Comparison of ENCODE assay signal across 8 cellular contexts in genomic region chr11:62046281-62046894, GRCh38.
DNase-seq lines count a peak whose midpoint lies in the region; ATAC-seq, FAIRE-seq and TF ChIP-seq lines count a peak whose summit lies in the region.
"Not testable (repeated sequence)": the region's sequence is repeated elsewhere in the genome, so short reads cannot be mapped to it uniquely, and the experiment has no call there.

No MANE protein-coding gene starts in this region.

- CTCF ChIA-PET in A549 (lab: Yijun Ruan, JAX) = interaction anchor here (1.3 to 9.3 kb wide), 7 partner anchors 7 to 148 kb away, joined by 3 to 61 read pairs (median 10); no protein-coding TSS in a partner anchor

- TF ChIP-seq RAD21 in A549 (conservative IDR thresholded peaks at IDR 0.05 in 1 of 2, IDR thresholded peaks at IDR 0.05 in 1 of 2) = not testable (repeated sequence)

- not testable (repeated sequence) for H3K36me3 Mint-ChIP-seq in endodermal cell (ENCODE audit: low read depth)

- H3K4me2 ChIP-seq in A549 = not testable (repeated sequence)

- not testable (repeated sequence) for H3K27me3 Mint-ChIP-seq in endodermal cell (ENCODE audit: insufficient read depth)

- not testable (repeated sequence) for TF ChIP-seq CTCF in A549 (IDR thresholded peaks at IDR 0.05); RWPE2 (IDR thresholded peaks at IDR 0.05; ENCODE audit: poor library complexity, severe bottlenecking); breast epithelium (IDR thresholded peaks at IDR 0.05); endodermal cell (conservative IDR thresholded peaks at IDR 0.05); mucosa of descending colon (IDR thresholded peaks at IDR 0.05); sigmoid colon (IDR thresholded peaks at IDR 0.05)

- not testable (repeated sequence) for H3K9me3 ChIP-seq in A549; RWPE2 (ENCODE audit: severe bottlenecking); breast epithelium; endodermal cell (ENCODE audit: control insufficient read depth, low read length); mucosa of descending colon; sigmoid colon

- TF ChIP-seq POLR2A in A549 (IDR thresholded peaks at IDR 0.05; ENCODE audit: low read length); breast epithelium (IDR thresholded peaks at IDR 0.05); sigmoid colon (IDR thresholded peaks at IDR 0.05): not testable (repeated sequence)

- H3K4me1 ChIP-seq in A549 (peaks cover 45% of the 10 kb centered on the region), RWPE2 (ENCODE audit: insufficient read depth, poor library complexity, severe bottlenecking) (peaks cover 43% of the 10 kb centered on the region), mucosa of descending colon (ENCODE audit: low read depth) (peaks cover 24% of the 10 kb centered on the region)
- not testable (repeated sequence) for H3K4me1 ChIP-seq in breast epithelium; endodermal cell (ENCODE audit: control insufficient read depth, insufficient read depth, low read length); sigmoid colon

- peaks cover 46% of the 10 kb centered on the region for H3K4me1 Mint-ChIP-seq in endodermal cell

- FAIRE-seq in A549 (lab: Jason Lieb, UNC) = not testable (repeated sequence)

- WGBS in A549 (ENCODE audit: missing lambda C conversion rate) = 87% methylated on average over 10 of the region's 10 CpGs
- 80 to 91% methylated on average over 5 to 10 of the region's 10 CpGs for WGBS in endodermal cell (ENCODE audit: insufficient coverage in 1 of 2, insufficient read length in 1 of 2), 2 experiments
- WGBS in sigmoid colon, 2 donors = 14 to 70% methylated on average over 10 of the region's 10 CpGs

- H3K4me3 Mint-ChIP-seq in endodermal cell = not testable (repeated sequence)

- not testable (repeated sequence) for TF ChIP-seq EP300 in A549 (IDR thresholded peaks at IDR 0.05); sigmoid colon (IDR thresholded peaks at IDR 0.05)

- POLR2A ChIA-PET in A549 (lab: Yijun Ruan, JAX) = interaction anchor here (1.6 kb wide), 1 partner anchor 83 kb away, joined by 4 read pairs; no protein-coding TSS in a partner anchor

- H3K9ac ChIP-seq in endodermal cell (ENCODE audit: extremely low read depth, low read length, poor library complexity, severe bottlenecking) = not testable (repeated sequence)

- H3K27ac ChIP-seq in A549 (peak overlapping the region; percentile 50 to 69; a peak in 4 of 6 replicates), RWPE2 (ENCODE audit: poor library complexity, severe bottlenecking) (peak overlapping the region; percentile 91), breast epithelium (peak overlapping the region; percentile 72 to 77)
- not testable (repeated sequence) for H3K27ac ChIP-seq in endodermal cell (ENCODE audit: low read depth, low read length); sigmoid colon

- not testable (repeated sequence) for H3K9me3 Mint-ChIP-seq in endodermal cell

- H3K27me3 ChIP-seq in RWPE2 (ENCODE audit: insufficient read depth, poor library complexity, severe bottlenecking); breast epithelium; endodermal cell (ENCODE audit: control insufficient read depth, insufficient read depth, low read length, poor library complexity, severe bottlenecking); sigmoid colon: not testable (repeated sequence)

- H3K36me3 ChIP-seq in RWPE2 (ENCODE audit: low read depth); breast epithelium; endodermal cell (ENCODE audit: control insufficient read depth, insufficient read depth, low read length); mucosa of descending colon (ENCODE audit: low read depth); sigmoid colon: not testable (repeated sequence)

- H3K4me3 ChIP-seq in A549; RWPE2 (ENCODE audit: severe bottlenecking); breast epithelium; endodermal cell (ENCODE audit: low read length); mucosa of descending colon; sigmoid colon: not testable (repeated sequence)

- not testable (repeated sequence) for ATAC-seq in A549; RWPE2 (ENCODE audit: low read depth)
- peak; percentile 60 for ATAC-seq in left colon
- ATAC-seq in mucosa of descending colon = peak; percentile 61

- intact Hi-C loops in breast epithelium (cut with DNase I; ENCODE audit: low total_unique reads); left colon (cut with DNase I, micrococcal nuclease); sigmoid colon (cut with DNase I): not testable (repeated sequence)
- intact Hi-C loops in mucosa of descending colon (cut with DNase I, micrococcal nuclease) = loop anchor here in 1 of 2 donors (5.0 kb wide), 1 partner anchor 79 kb away; the partner anchor contains the start of gene FTH1

- DNase-seq in A549 (ENCODE audit: low read depth in 1 of 2, low spot score in 1 of 2); RWPE2 (ENCODE audit: low spot score); breast epithelium (ENCODE audit: low spot score in 2 of 2); endodermal cell: not testable (repeated sequence)
- peak; percentile 77 for DNase-seq in LoVo (ENCODE audit: low spot score)
- DNase-seq in left colon = peak; percentile 42 to 78
- DNase-seq in mucosa of descending colon = peak; percentile 58 to 68 (median 66)
- peak; percentile 10 for DNase-seq in sigmoid colon

- H3K27ac Mint-ChIP-seq in endodermal cell = peak overlapping the region; percentile 74
